ENCODE assay signal across 8 cellular contexts in genomic region chr6:26199773-26200728, GRCh38.
A peak's percentile ranks its signal among the peaks of the same experiment; 100 is the strongest.
DNase-seq lines count a peak whose midpoint lies in the region; ATAC-seq and TF ChIP-seq lines count a peak whose summit lies in the region.

No MANE protein-coding gene starts in this region.

- H3K79me2 ChIP-seq in DND-41 (ENCODE audit: insufficient read depth, low read length): peaks cover 61% of the 10 kb centered on the region

- peaks cover 38% of the 10 kb centered on the region for H3K4me1 ChIP-seq in DND-41 (ENCODE audit: insufficient read depth, low read length)

- peak; percentile 0; the same call in 1 of the 3 replicates for ATAC-seq in DND-41 (ENCODE audit: insufficient read depth, low read depth)
- peak; percentile 15 for ATAC-seq in activated T-helper 17 cell treated with anti-CD3 and anti-CD28 coated beads, Interleukin-2, amount 50 U/mL, for 72 hours (replicated peaks)

- peak overlapping the region; percentile 24 to 55; a peak in 3 of 4 replicates for H3K4me3 ChIP-seq in DND-41 (ENCODE audit: low read depth in 1 of 2, low read length in 2 of 2)
- H3K4me3 ChIP-seq in iPS-11a (ENCODE audit: low read depth, low read length): peak overlapping the region; percentile 73

- peak overlapping the region; percentile 99 for H3K4me3 Mint-ChIP-seq in activated T-helper 17 cell treated with anti-CD3 and anti-CD28 coated beads, Interleukin-2, amount 50 U/mL, for 72 hours
- H3K4me3 Mint-ChIP-seq in stimulated activated naive CD8-positive, alpha-beta T cell treated with anti-CD3 and anti-CD28 coated beads, Interleukin-15, Interleukin-2, amounts not matched to agents 100 ng/mL and 50 ng/mL, for 24 hours: peak overlapping the region; percentile 96

- DNase-seq in DND-41 (no peak), LoVo (ENCODE audit: low spot score) (peak; percentile 47), COLO668 (lab: John Stamatoyannopoulos, UW; ENCODE audit: unreplicated experiment) (no peak), midbrain (lab: John Stamatoyannopoulos, UW) (no peak), hippocampal formation (lab: John Stamatoyannopoulos, UW) (no peak)

- no peaks in the 10 kb centered on the region for H3K9me3 Mint-ChIP-seq in activated T-helper 17 cell treated with anti-CD3 and anti-CD28 coated beads, Interleukin-2, amount 50 U/mL, for 72 hours
- H3K9me3 Mint-ChIP-seq in stimulated activated naive CD8-positive, alpha-beta T cell treated with anti-CD3 and anti-CD28 coated beads, Interleukin-15, Interleukin-2, amounts not matched to agents 100 ng/mL and 50 ng/mL, for 24 hours: no peaks in the 10 kb centered on the region

- no peaks in the 10 kb centered on the region for H3K27me3 Mint-ChIP-seq in activated T-helper 17 cell treated with anti-CD3 and anti-CD28 coated beads, Interleukin-2, amount 50 U/mL, for 72 hours
- no peaks in the 10 kb centered on the region for H3K27me3 Mint-ChIP-seq in stimulated activated naive CD8-positive, alpha-beta T cell treated with anti-CD3 and anti-CD28 coated beads, Interleukin-15, Interleukin-2, amounts not matched to agents 100 ng/mL and 50 ng/mL, for 24 hours

- no peak for TF ChIP-seq CTCF in DND-41 (IDR thresholded peaks at IDR 0.05; ENCODE audit: borderline replicate concordance, extremely low read depth, low read length, poor library complexity, severe bottlenecking)

- H3K9me3 ChIP-seq in DND-41 (ENCODE audit: insufficient read depth, low read length, severe bottlenecking): no peaks in the 10 kb centered on the region

- H3K27ac ChIP-seq in DND-41 (ENCODE audit: low read length): peak overlapping the region; percentile 85

- peaks cover 18% of the 10 kb centered on the region for H4K20me1 ChIP-seq in DND-41 (ENCODE audit: insufficient read depth, low read length)

- no peak overlapping the region for H2AFZ ChIP-seq in DND-41 (ENCODE audit: low read depth, low read length)

- peak overlapping the region; percentile 99 for H3K27ac Mint-ChIP-seq in activated T-helper 17 cell treated with anti-CD3 and anti-CD28 coated beads, Interleukin-2, amount 50 U/mL, for 72 hours
- H3K27ac Mint-ChIP-seq in stimulated activated naive CD8-positive, alpha-beta T cell treated with anti-CD3 and anti-CD28 coated beads, Interleukin-15, Interleukin-2, amounts not matched to agents 100 ng/mL and 50 ng/mL, for 24 hours: peak overlapping the region; percentile 98

- H3K9ac ChIP-seq in DND-41 (ENCODE audit: low read depth, low read length): peak overlapping the region; percentile 63

- peaks cover 54% of the 10 kb centered on the region for H3K36me3 Mint-ChIP-seq in activated T-helper 17 cell treated with anti-CD3 and anti-CD28 coated beads, Interleukin-2, amount 50 U/mL, for 72 hours (ENCODE audit: low read depth)
- peaks cover 20% of the 10 kb centered on the region for H3K36me3 Mint-ChIP-seq in stimulated activated naive CD8-positive, alpha-beta T cell treated with anti-CD3 and anti-CD28 coated beads, Interleukin-15, Interleukin-2, amounts not matched to agents 100 ng/mL and 50 ng/mL, for 24 hours (ENCODE audit: low read depth)

- peak overlapping the region; percentile 57 for H3K4me2 ChIP-seq in DND-41 (ENCODE audit: insufficient read depth, low read length)

- peaks cover 29% of the 10 kb centered on the region for H3K4me1 Mint-ChIP-seq in activated T-helper 17 cell treated with anti-CD3 and anti-CD28 coated beads, Interleukin-2, amount 50 U/mL, for 72 hours
- H3K4me1 Mint-ChIP-seq in stimulated activated naive CD8-positive, alpha-beta T cell treated with anti-CD3 and anti-CD28 coated beads, Interleukin-15, Interleukin-2, amounts not matched to agents 100 ng/mL and 50 ng/mL, for 24 hours (ENCODE audit: low read depth): peaks cover 51% of the 10 kb centered on the region

- peaks cover 9% of the 10 kb centered on the region for H3K36me3 ChIP-seq in DND-41 (ENCODE audit: insufficient read depth, low read length)

- H3K27me3 ChIP-seq in DND-41 (ENCODE audit: insufficient read depth, low read length, poor library complexity): no peaks in the 10 kb centered on the region
